8 cellular contexts compared by ENCODE assay signal in genomic region chr1:8182034-8182761, GRCh38.
DNase-seq lines count a peak whose midpoint lies in the region; ATAC-seq and TF ChIP-seq lines count a peak whose summit lies in the region.

No MANE protein-coding gene starts in this region.

- in situ Hi-C loops in transverse colon (cut with MboI; ENCODE audit: low pct_ligation_motif_present in 1 of 4, low pct_unique_long_range_greater_than_20kb in 1 of 4, low sequenced_read_pairs in 3 of 4) = no loop called here

- TF ChIP-seq CTCF in OCI-LY3 (IDR thresholded peaks at IDR 0.05; ENCODE audit: low read depth, low read length) = no peak
- TF ChIP-seq CTCF in epithelial cell of esophagus (IDR thresholded peaks at IDR 0.05; ENCODE audit: insufficient read depth, low read depth, low read length, missing control alignments) = no peak
- no peak for TF ChIP-seq CTCF in transverse colon (IDR thresholded peaks at IDR 0.05)
- TF ChIP-seq CTCF in dorsolateral prefrontal cortex (IDR thresholded peaks at IDR 0.05 in 54 of 56, conservative IDR thresholded peaks at IDR 0.05 in 2 of 56; ENCODE audit: low read depth in 1 of 56, partially characterized antibody in 56 of 56) = no peak

- peak overlapping the region; percentile 88 for H3K4me2 ChIP-seq in OCI-LY3 (ENCODE audit: low read length)

- ATAC-seq in GM18870 (IDR thresholded peaks at IDR 0.05; ENCODE audit: unreplicated experiment) = no peak

- no peaks in the 10 kb centered on the region for H3K79me2 ChIP-seq in OCI-LY3 (ENCODE audit: low read length)

- no peak for TF ChIP-seq EP300 in transverse colon (IDR thresholded peaks at IDR 0.05; ENCODE audit: low read depth)

- DNase-seq in activated gamma-delta T cell treated with Interleukin-2 at 50 U/mL for 16 hours (peak; percentile 22), activated gamma-delta T cell (lab: John Stamatoyannopoulos, UW) (no peak), epithelial cell of esophagus (ENCODE audit: low read depth) (peak; percentile 93), transverse colon (peak; percentile 27), amygdala (lab: John Stamatoyannopoulos, UW) (no peak), dorsolateral prefrontal cortex (no peak)

- no peaks in the 10 kb centered on the region for H4K20me1 ChIP-seq in OCI-LY3 (ENCODE audit: insufficient read depth, low read length)

- H3K4me1 ChIP-seq in OCI-LY3 (ENCODE audit: low read length) (peaks cover 16% of the 10 kb centered on the region), transverse colon (peaks cover 0 to 13% (median 4%) of the 10 kb centered on the region in 4 donors)

- intact Hi-C loops in transverse colon (cut with DNase I; ENCODE audit: low total_unique reads) (no loop called here), dorsolateral prefrontal cortex (cut with DNase I) (no loop called here)

- H3K9ac ChIP-seq in OCI-LY3 (ENCODE audit: low read length) = peak overlapping the region; percentile 22; the same call in 1 of the 2 replicates

- TF ChIP-seq POLR2A in transverse colon (IDR thresholded peaks at IDR 0.05) = no peak

- H3K27ac ChIP-seq in OCI-LY3 (ENCODE audit: low read length) (peak overlapping the region; percentile 84), transverse colon (peak overlapping the region; percentile 40 to 63 (median 58)), dorsolateral prefrontal cortex (no peak overlapping the region)

- no peak overlapping the region; the same call in 1 of the 2 replicates for H2AFZ ChIP-seq in OCI-LY3 (ENCODE audit: low read depth, low read length)

- H3K27me3 ChIP-seq in OCI-LY3 (ENCODE audit: low read depth, low read length) (no peaks in the 10 kb centered on the region), transverse colon (no peaks in the 10 kb centered on the region), dorsolateral prefrontal cortex (no peaks in the 10 kb centered on the region)

- H3K36me3 ChIP-seq in OCI-LY3 (replicated peaks; ENCODE audit: low read depth, low read length) (no peaks in the 10 kb centered on the region), transverse colon (no peaks in the 10 kb centered on the region)

- 51 to 54% methylated on average over 12 of the region's 12 CpGs for WGBS in transverse colon (ENCODE audit: low coverage in 1 of 2), 2 donors

- H3K9me3 ChIP-seq in OCI-LY3 (ENCODE audit: insufficient read depth, low read length) = no peaks in the 10 kb centered on the region
- H3K9me3 ChIP-seq in transverse colon = peaks cover 13 to 14% of the 10 kb centered on the region in 2 donors

- H3K4me3 ChIP-seq in OCI-LY3 (ENCODE audit: low read length) (peak overlapping the region; percentile 65), epithelial cell of esophagus (ENCODE audit: low read length) (no peak overlapping the region), transverse colon (peak overlapping the region in 1 of 4 donors; percentile 3), dorsolateral prefrontal cortex (no peak overlapping the region)

Comparison
In these comparisons a context has a peak if more than half of its experiments do, and no peak if none do; other contexts are left out.
1. DNase-seq: peak in activated gamma-delta T cell treated with Interleukin-2 at 50 U/mL for 16 hours (single experiment), epithelial cell of esophagus (single experiment) and transverse colon (single experiment); none in activated gamma-delta T cell (single experiment), amygdala (0 of 56) and dorsolateral prefrontal cortex (0 of 10).
2. H3K27ac ChIP-seq: peak in OCI-LY3 (single experiment) and transverse colon (4 of 4); none in dorsolateral prefrontal cortex (0 of 59).